ENCODE assay signal across 10 cellular contexts in genomic region chr16:14658063-14658462, GRCh38. TPM values are rescaled to one million over a fixed set of nuclear protein-coding genes. Genes with fewer than 3 reads are reported as not detected.
DNase-seq lines count a peak whose midpoint lies in the region; ATAC-seq and TF ChIP-seq lines count a peak whose summit lies in the region.
"Had no signal": no experiment of that assay in that cellular context is flagged by ENCODE, and none has a peak within 500 bp of the region (broad histone marks: within the 10 kb centered on the region; RNA-seq: fewer than 3 reads in every experiment).

No MANE protein-coding gene starts in this region.

- no peaks in the 10 kb centered on the region for H3K9me3 Mint-ChIP-seq in activated naive CD4-positive, alpha-beta T cell treated with anti-CD3 and anti-CD28 coated beads, Interleukin-2, amount 10 ng/mL, durations not matched to agents 7 days and 5 days
- H3K9me3 Mint-ChIP-seq in activated T-helper 2 cell treated with anti-CD3 and anti-CD28 coated beads, Interferon-gamma antibody, Interleukin-2, Interleukin-4, amounts not matched to agents 10 μg/mL and 5 μg/mL and 100 μg/mL, durations not matched to agents 14 hours and 24 hours and 36 hours, result no peaks in the 10 kb centered on the region

- TF ChIP-seq CTCF in upper lobe of right lung (IDR thresholded peaks at IDR 0.05) (no peak), ovary (IDR thresholded peaks at IDR 0.05) (no peak)

- peak overlapping the region; percentile 80 for H3K27ac Mint-ChIP-seq in activated naive CD4-positive, alpha-beta T cell treated with anti-CD3 and anti-CD28 coated beads, Interleukin-2, amount 10 ng/mL, durations not matched to agents 7 days and 5 days
- peak overlapping the region; percentile 61 for H3K27ac Mint-ChIP-seq in activated T-helper 2 cell treated with anti-CD3 and anti-CD28 coated beads, Interferon-gamma antibody, Interleukin-2, Interleukin-4, amounts not matched to agents 10 μg/mL and 5 μg/mL and 100 μg/mL, durations not matched to agents 14 hours and 24 hours and 36 hours

- H3K27ac ChIP-seq in upper lobe of right lung, result peak overlapping the region; percentile 82
- H3K27ac ChIP-seq in ovary, result no peak overlapping the region
- H3K27ac ChIP-seq: heart right ventricle had no signal

- peaks cover 8% of the 10 kb centered on the region for H3K4me1 Mint-ChIP-seq in activated naive CD4-positive, alpha-beta T cell treated with anti-CD3 and anti-CD28 coated beads, Interleukin-2, amount 10 ng/mL, durations not matched to agents 7 days and 5 days
- peaks cover 7% of the 10 kb centered on the region for H3K4me1 Mint-ChIP-seq in activated T-helper 2 cell treated with anti-CD3 and anti-CD28 coated beads, Interferon-gamma antibody, Interleukin-2, Interleukin-4, amounts not matched to agents 10 μg/mL and 5 μg/mL and 100 μg/mL, durations not matched to agents 14 hours and 24 hours and 36 hours (ENCODE audit: low read depth)

- peak; percentile 21 for DNase-seq in activated naive CD4-positive, alpha-beta T cell treated with anti-CD3 and anti-CD28 coated beads, Interleukin-2, amount 10 ng/mL, durations not matched to agents 7 days and 5 days
- no peak for DNase-seq in activated naive CD4-positive, alpha-beta T cell treated with anti-CD3 and anti-CD28 coated beads, Interleukin-2, amount 50 U/mL, for 16 hours
- DNase-seq in activated T-helper 2 cell treated with anti-CD3 and anti-CD28 coated beads, Interferon-gamma antibody, Interleukin-2, Interleukin-4, amounts not matched to agents 10 μg/mL and 5 μg/mL and 100 μg/mL, durations not matched to agents 14 hours and 24 hours and 36 hours (ENCODE audit: low spot score), result no peak
- no peak for DNase-seq in upper lobe of right lung
- DNase-seq in NCI-H510A treated with DMSO at 0.1 percent for 48 hours (lab: John Stamatoyannopoulos, UW), result no peak
- DNase-seq in ovary, result no peak
- no peak for DNase-seq in NCI-H748 treated with DMSO at 0.1 percent for 48 hours (lab: John Stamatoyannopoulos, UW)
- DNase-seq: heart right ventricle had no signal

- no peak overlapping the region for H3K4me3 ChIP-seq in upper lobe of right lung
- H3K4me3 ChIP-seq in ovary, result no peak overlapping the region
- H3K4me3 ChIP-seq: BLaER1 treated with 17β-estradiol and CSF1 and Interleukin-3, amounts not matched to agents 10 nM and 100 nM; heart right ventricle had no signal

- H3K36me3 ChIP-seq in upper lobe of right lung, result peaks cover 97% of the 10 kb centered on the region
- no peaks in the 10 kb centered on the region for H3K36me3 ChIP-seq in ovary

- intact Hi-C loops in activated T-helper 2 cell treated with anti-CD3 and anti-CD28 coated beads, Interferon-gamma antibody, Interleukin-2, Interleukin-4, amounts not matched to agents 10 μg/mL and 5 μg/mL and 100 μg/mL, durations not matched to agents 14 hours and 24 hours and 36 hours (cut with micrococcal nuclease), result no loop called here
- intact Hi-C loops in upper lobe of right lung (cut with DNase I), result no loop called here
- intact Hi-C loops in ovary (cut with DNase I), result no loop called here

- peaks cover 42% of the 10 kb centered on the region for H3K36me3 Mint-ChIP-seq in activated naive CD4-positive, alpha-beta T cell treated with anti-CD3 and anti-CD28 coated beads, Interleukin-2, amount 10 ng/mL, durations not matched to agents 7 days and 5 days
- H3K36me3 Mint-ChIP-seq in activated T-helper 2 cell treated with anti-CD3 and anti-CD28 coated beads, Interferon-gamma antibody, Interleukin-2, Interleukin-4, amounts not matched to agents 10 μg/mL and 5 μg/mL and 100 μg/mL, durations not matched to agents 14 hours and 24 hours and 36 hours (ENCODE audit: low read depth), result peaks cover 56% of the 10 kb centered on the region

- CTCF ChIA-PET in activated naive CD4-positive, alpha-beta T cell treated with anti-CD3 and anti-CD28 coated beads, Interleukin-2, amount 10 ng/mL, durations not matched to agents 7 days and 5 days (lab: Charles Lee), result no interaction called here

- H3K27me3 ChIP-seq in upper lobe of right lung (no peaks in the 10 kb centered on the region), ovary (no peaks in the 10 kb centered on the region)
- H3K27me3 ChIP-seq: BLaER1 treated with 17β-estradiol and CSF1 and Interleukin-3, amounts not matched to agents 10 nM and 100 nM; heart right ventricle had no signal

- TF ChIP-seq POLR2A in ovary (IDR thresholded peaks at IDR 0.05), result no peak

- ATAC-seq in HG03095 (IDR thresholded peaks at IDR 0.05; ENCODE audit: unreplicated experiment) (peak; percentile 88), upper lobe of right lung (peak; percentile 25)
- ATAC-seq: heart right ventricle had no signal

- no peaks in the 10 kb centered on the region for H3K9me3 ChIP-seq in upper lobe of right lung
- no peaks in the 10 kb centered on the region for H3K9me3 ChIP-seq in ovary
- H3K9me3 ChIP-seq: BLaER1 treated with 17β-estradiol and CSF1 and Interleukin-3, amounts not matched to agents 10 nM and 100 nM; heart right ventricle had no signal

- no peak for TF ChIP-seq EP300 in ovary (IDR thresholded peaks at IDR 0.05)

- H3K4me1 ChIP-seq in upper lobe of right lung, result peaks cover 20% of the 10 kb centered on the region
- H3K4me1 ChIP-seq in ovary (ENCODE audit: insufficient read depth), result no peaks in the 10 kb centered on the region
- H3K4me1 ChIP-seq: heart right ventricle had no signal

- no peaks in the 10 kb centered on the region for H3K27me3 Mint-ChIP-seq in activated naive CD4-positive, alpha-beta T cell treated with anti-CD3 and anti-CD28 coated beads, Interleukin-2, amount 10 ng/mL, durations not matched to agents 7 days and 5 days
- no peaks in the 10 kb centered on the region for H3K27me3 Mint-ChIP-seq in activated T-helper 2 cell treated with anti-CD3 and anti-CD28 coated beads, Interferon-gamma antibody, Interleukin-2, Interleukin-4, amounts not matched to agents 10 μg/mL and 5 μg/mL and 100 μg/mL, durations not matched to agents 14 hours and 24 hours and 36 hours (ENCODE audit: low read depth)

- 86 to 96% (median 96%) methylated on average over 2 of the region's 2 CpGs for WGBS in ovary, 3 donors

- no peak overlapping the region for H3K4me3 Mint-ChIP-seq in activated naive CD4-positive, alpha-beta T cell treated with anti-CD3 and anti-CD28 coated beads, Interleukin-2, amount 10 ng/mL, durations not matched to agents 7 days and 5 days
- no peak overlapping the region for H3K4me3 Mint-ChIP-seq in activated T-helper 2 cell treated with anti-CD3 and anti-CD28 coated beads, Interferon-gamma antibody, Interleukin-2, Interleukin-4, amounts not matched to agents 10 μg/mL and 5 μg/mL and 100 μg/mL, durations not matched to agents 14 hours and 24 hours and 36 hours (ENCODE audit: low read depth)

RNA-seq across cellular contexts. Expression of gene BFAR, which starts 25.3 kb away (rescaled TPM):
- 54.8 and 55.7 TPM in 2 replicates for total RNA-seq in activated T-helper 2 cell treated with anti-CD3 and anti-CD28 coated beads, Interferon-gamma antibody, Interleukin-2, Interleukin-4, amounts not matched to agents 10 μg/mL and 5 μg/mL and 100 μg/mL, durations not matched to agents 14 hours and 24 hours and 36 hours
- 79.4 TPM for total RNA-seq in upper lobe of right lung
- total RNA-seq in ovary, result 10 to 100 TPM; 42.2 to 57.0 (median 47.0) TPM
- 10 to 100 TPM; 51.6 to 83.7 TPM for polyA plus RNA-seq in ovary

RNA-seq across cellular contexts. Expression of gene PARN, which starts 28.0 kb away (rescaled TPM):
- 52.8 and 56.6 TPM in 2 replicates for total RNA-seq in activated T-helper 2 cell treated with anti-CD3 and anti-CD28 coated beads, Interferon-gamma antibody, Interleukin-2, Interleukin-4, amounts not matched to agents 10 μg/mL and 5 μg/mL and 100 μg/mL, durations not matched to agents 14 hours and 24 hours and 36 hours
- total RNA-seq in upper lobe of right lung (31.2 TPM), ovary (10 to 100 TPM; 20.9 to 35.4 (median 29.0) TPM)
- 10 to 100 TPM; 19.5 to 42.0 TPM for polyA plus RNA-seq in ovary

RNA-seq across cellular contexts. Expression of gene PLA2G10, which starts 36.0 kb away (rescaled TPM):
- total RNA-seq in activated T-helper 2 cell treated with anti-CD3 and anti-CD28 coated beads, Interferon-gamma antibody, Interleukin-2, Interleukin-4, amounts not matched to agents 10 μg/mL and 5 μg/mL and 100 μg/mL, durations not matched to agents 14 hours and 24 hours and 36 hours, result not detected in 2 replicates
- total RNA-seq in upper lobe of right lung, result 6.6 TPM
- 1 to 10 TPM in 1 of 7 donors, not detected in 6; 2.5 TPM for total RNA-seq in ovary
- not detected for polyA plus RNA-seq in ovary
- total RNA-seq: heart right ventricle had no signal

RNA-seq across cellular contexts. Expression of gene NPIPA3, which starts 45.1 kb away (rescaled TPM):
- 1.2 and 1.6 TPM in 2 replicates for total RNA-seq in activated T-helper 2 cell treated with anti-CD3 and anti-CD28 coated beads, Interferon-gamma antibody, Interleukin-2, Interleukin-4, amounts not matched to agents 10 μg/mL and 5 μg/mL and 100 μg/mL, durations not matched to agents 14 hours and 24 hours and 36 hours
- total RNA-seq in upper lobe of right lung (3.2 TPM), ovary (1 to 10 TPM in 4 of 7 donors, under 1 TPM in 2, not detected in 1; 0.34 to 6.7 (median 2.3) TPM)
- 1 to 10 TPM; 1.3 to 2.5 TPM for polyA plus RNA-seq in ovary
